Comparison of ENCODE assay signal across 1 cellular context in genomic region chr15:83430436-83430835, GRCh38.
TF ChIP-seq lines count a peak whose summit lies in the region.

No MANE protein-coding gene starts in this region.

TF ChIP-seq in GM23338, 12 proteins besides CTCF, POLR2A, EP300 and RAD21 (continued from another document):
- TF ChIP-seq ZNF462 (CRISPR knock-in tag; IDR thresholded peaks at IDR 0.05), result no peak
- no peak for TF ChIP-seq CREB1 (CRISPR knock-in tag; IDR thresholded peaks at IDR 0.05; ENCODE audit: low read depth)
- TF ChIP-seq EZH2phosphoT487 (IDR thresholded peaks at IDR 0.05; ENCODE audit: unreplicated experiment), result no peak
- no peak for TF ChIP-seq ETS1 (IDR thresholded peaks at IDR 0.05)
